19 cellular contexts compared by ENCODE assay signal in genomic region chr5:91133183-91133582, GRCh38.
DNase-seq lines count a peak whose midpoint lies in the region; FAIRE-seq and TF ChIP-seq lines count a peak whose summit lies in the region.
"Had no signal": no experiment of that assay in that cellular context is flagged by ENCODE, and none has a peak within 500 bp of the region (broad histone marks: within the 10 kb centered on the region; RNA-seq: fewer than 3 reads in every experiment).

No MANE protein-coding gene starts in this region.

- H3K4me1 Mint-ChIP-seq in Calu3 (ENCODE audit: low read depth, unreplicated experiment): peaks cover 63% of the 10 kb centered on the region
- H3K4me1 Mint-ChIP-seq: CD4-positive, CD25-positive, alpha-beta regulatory T cell had no signal

- DNase-seq in Calu3: no peak
- DNase-seq in kidney tubule cell (ENCODE audit: low spot score): peak; percentile 45
- peak; percentile 44 for DNase-seq in small intestine
- DNase-seq in activated CD4-positive, alpha-beta T cell treated with anti-CD3 and anti-CD28 coated beads for 1 hour: no peak
- no peak for DNase-seq in NCI-H1417 treated with DMSO at 0.1 percent for 48 hours (lab: John Stamatoyannopoulos, UW)
- no peak for DNase-seq in cerebellar nuclear complex (lab: John Stamatoyannopoulos, UW)
- DNase-seq: CD4-positive, CD25-positive, alpha-beta regulatory T cell; NCI-H1105; NCI-H146; NCI-H2029; NCI-H446; NCI-H524 treated with DMSO at 0.1 percent for 48 hours; NCI-H774; PC-3; SJCRH30 had no signal

- intact Hi-C loops in Calu3 (cut with micrococcal nuclease; ENCODE audit: unreplicated experiment): no loop called here

- no peaks in the 10 kb centered on the region for H3K79me2 ChIP-seq in OCI-LY3 (ENCODE audit: low read length)

- CTCF ChIA-PET in Calu3 (lab: Charles Lee): interaction anchor here (0.5 kb wide), 1 partner anchor 157 kb away, joined by 3 read pairs; no protein-coding TSS in a partner anchor

- no peaks in the 10 kb centered on the region for H3K27me3 Mint-ChIP-seq in Calu3 (ENCODE audit: unreplicated experiment)

- no peak for FAIRE-seq in small intestine (lab: Jason Lieb, UNC)
- FAIRE-seq: G401.6 had no signal

- peak overlapping the region; percentile 77 for H3K27ac Mint-ChIP-seq in Calu3 (ENCODE audit: unreplicated experiment)
- H3K27ac Mint-ChIP-seq: CD4-positive, CD25-positive, alpha-beta regulatory T cell had no signal

- H3K27me3 ChIP-seq in OCI-LY3 (ENCODE audit: low read depth, low read length) (no peaks in the 10 kb centered on the region), small intestine (ENCODE audit: control insufficient read depth in 2 of 2, insufficient read depth in 2 of 2, low read length in 2 of 2) (no peaks in the 10 kb centered on the region)
- H3K27me3 ChIP-seq: BLaER1, SJCRH30 had no signal

- no peak overlapping the region for H3K9ac ChIP-seq in OCI-LY3 (ENCODE audit: low read length)
- H3K9ac ChIP-seq: BLaER1 had no signal

- no peaks in the 10 kb centered on the region for H3K36me3 Mint-ChIP-seq in Calu3 (ENCODE audit: insufficient read depth, unreplicated experiment)
- H3K36me3 Mint-ChIP-seq: CD4-positive, CD25-positive, alpha-beta regulatory T cell had no signal

- H2AFZ ChIP-seq in OCI-LY3 (ENCODE audit: low read depth, low read length): no peak overlapping the region

- peaks cover 4% of the 10 kb centered on the region for H3K9me3 Mint-ChIP-seq in Calu3 (ENCODE audit: low read depth, unreplicated experiment)

- no peaks in the 10 kb centered on the region for H3K36me3 ChIP-seq in OCI-LY3 (replicated peaks; ENCODE audit: low read depth, low read length)
- no peaks in the 10 kb centered on the region for H3K36me3 ChIP-seq in small intestine (ENCODE audit: control insufficient read depth in 2 of 2, insufficient read depth in 2 of 2, low read length in 2 of 2)
- H3K36me3 ChIP-seq: BLaER1, SJCRH30 had no signal

- peak overlapping the region; percentile 36; the same call in 1 of the 2 replicates for H3K4me2 ChIP-seq in OCI-LY3 (ENCODE audit: low read length)
- H3K4me2 ChIP-seq: BLaER1 had no signal

- peaks cover 12% of the 10 kb centered on the region for H3K4me1 ChIP-seq in OCI-LY3 (ENCODE audit: low read length)
- H3K4me1 ChIP-seq in small intestine (ENCODE audit: control insufficient read depth in 2 of 2, insufficient read depth in 1 of 2, low read depth in 1 of 2, low read length in 1 of 2): no peaks in the 10 kb centered on the region
- H3K4me1 ChIP-seq: BLaER1, SJCRH30 had no signal

- H3K9me3 ChIP-seq in OCI-LY3 (ENCODE audit: insufficient read depth, low read length): no peaks in the 10 kb centered on the region
- H3K9me3 ChIP-seq in small intestine (ENCODE audit: control insufficient read depth, low read depth): no peaks in the 10 kb centered on the region
- H3K9me3 ChIP-seq: BLaER1 had no signal

- H3K4me3 ChIP-seq in OCI-LY3 (ENCODE audit: low read length) (no peak overlapping the region), small intestine (ENCODE audit: low read depth in 1 of 2, low read length in 2 of 2) (no peak overlapping the region)
- H3K4me3 ChIP-seq: BLaER1, SJCRH30 had no signal

- no TSS peak for BruUV-seq in Calu3 (replicated peaks; lab: Mats Ljungman, UMichigan)

- no peaks in the 10 kb centered on the region for H4K20me1 ChIP-seq in OCI-LY3 (ENCODE audit: insufficient read depth, low read length)
- H4K20me1 ChIP-seq: BLaER1 had no signal

- TF ChIP-seq CTCF in Calu3 (IDR thresholded peaks at IDR 0.05; ENCODE audit: unreplicated experiment): no peak
- no peak for TF ChIP-seq CTCF in OCI-LY3 (IDR thresholded peaks at IDR 0.05; ENCODE audit: low read depth, low read length)

- no peak overlapping the region for H3K27ac ChIP-seq in OCI-LY3 (ENCODE audit: low read length)
- H3K27ac ChIP-seq in small intestine (ENCODE audit: low read depth in 1 of 2, low read length in 1 of 2): no peak overlapping the region
- H3K27ac ChIP-seq: BLaER1, HL-60, SJCRH30 had no signal

- H3K4me3 Mint-ChIP-seq in Calu3 (ENCODE audit: low read depth, unreplicated experiment): no peak overlapping the region
- H3K4me3 Mint-ChIP-seq: CD4-positive, CD25-positive, alpha-beta regulatory T cell had no signal

Comparison
In these comparisons a context has a peak if more than half of its experiments do, and no peak if none do; other contexts are left out.
1. DNase-seq: peak in kidney tubule cell (single experiment) and small intestine (single experiment); none in Calu3 (single experiment), activated CD4-positive, alpha-beta T cell treated with anti-CD3 and anti-CD28 coated beads for 1 hour (single experiment), NCI-H1417 treated with DMSO at 0.1 percent for 48 hours (single experiment) and cerebellar nuclear complex (0 of 2).